8 cellular contexts compared by ENCODE assay signal in the genomic region with DNA sequence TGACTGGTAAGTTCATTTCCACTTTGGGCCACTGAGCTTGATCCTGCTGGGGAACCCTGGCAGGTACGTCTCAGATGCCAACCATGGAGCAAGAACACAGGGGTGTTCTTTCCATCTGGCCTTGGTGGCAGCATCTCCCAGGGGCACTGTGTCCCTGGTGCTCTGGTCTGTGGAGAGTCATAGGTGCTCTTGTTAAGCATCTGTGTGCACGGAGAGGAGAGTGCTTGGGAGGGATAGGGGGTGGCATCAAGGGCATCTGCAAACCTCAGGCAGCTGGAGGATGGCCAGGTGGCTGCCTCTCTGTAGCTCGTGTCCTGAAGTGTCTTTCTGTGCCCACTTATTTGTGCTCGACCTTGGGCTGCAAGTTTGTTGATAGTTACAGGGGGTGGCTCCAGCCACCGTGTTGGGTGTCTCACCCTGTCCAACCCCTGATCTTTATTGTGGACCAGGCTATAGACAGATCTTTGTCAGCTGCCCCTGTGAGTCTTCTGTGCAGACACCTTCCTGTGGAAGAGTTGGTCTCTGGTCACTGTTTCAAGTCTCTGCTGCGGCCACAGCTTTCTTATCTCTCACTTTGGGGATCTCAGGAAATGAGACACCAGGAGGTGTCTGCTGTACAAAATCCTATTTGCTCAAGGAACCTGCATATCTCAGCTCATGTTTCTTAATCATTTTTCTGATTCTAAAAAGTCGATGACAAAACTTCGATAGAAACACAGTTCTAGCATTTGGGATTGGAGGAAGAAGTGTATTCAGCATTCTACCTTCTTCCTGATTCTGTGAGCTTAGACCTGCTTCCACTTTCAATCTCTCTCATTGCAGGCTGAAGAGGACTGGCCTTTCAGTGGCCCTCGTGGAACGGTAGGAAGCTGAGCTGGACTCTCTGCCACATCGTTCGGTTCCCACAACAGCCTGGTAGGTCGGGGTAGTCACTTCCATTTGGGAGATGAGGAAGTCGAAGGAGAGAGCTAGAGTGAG. TPM values are rescaled to one million over a fixed set of nuclear protein-coding genes. Genes with fewer than 3 reads are reported as not detected.
DNase-seq lines count a peak whose midpoint lies in the region; ATAC-seq and TF ChIP-seq lines count a peak whose summit lies in the region.

No MANE protein-coding gene starts in this region.

- no peak overlapping the region for H3K27ac ChIP-seq in heart right ventricle
- no peak overlapping the region for H3K27ac ChIP-seq in sigmoid colon
- no peak overlapping the region for H3K27ac ChIP-seq in foreskin keratinocyte
- no peak overlapping the region for H3K27ac ChIP-seq in breast epithelium

- no peaks in the 10 kb centered on the region; the same call in 1 of the 2 replicates for H3F3A ChIP-seq in Loucy (ENCODE audit: low read depth)

- peaks cover 23% of the 10 kb centered on the region for H3K27me3 Mint-ChIP-seq in nephron progenitor cell (ENCODE audit: low read depth, poor library complexity)

- H3K4me1 ChIP-seq in Loucy (ENCODE audit: insufficient read depth, low read length, poor library complexity, severe bottlenecking) = peaks cover 24% of the 10 kb centered on the region
- peaks cover 0 to 38% (median 3%) of the 10 kb centered on the region in 9 donors for H3K4me1 ChIP-seq in heart right ventricle
- H3K4me1 ChIP-seq in sigmoid colon = peaks cover 0 to 26% (median 8%) of the 10 kb centered on the region in 4 donors
- H3K4me1 ChIP-seq in foreskin keratinocyte = no peaks in the 10 kb centered on the region
- peaks cover 0 to 9% of the 10 kb centered on the region in 2 donors for H3K4me1 ChIP-seq in breast epithelium

- peak; percentile 32 for ATAC-seq in GM19043 (IDR thresholded peaks at IDR 0.05; ENCODE audit: low read depth, unreplicated experiment)
- peak in 7 of 8 donors; percentile 26 to 54 (median 39) for ATAC-seq in heart right ventricle
- ATAC-seq in foreskin keratinocyte = no peak

- intact Hi-C loops in heart right ventricle (cut with DNase I) (loop anchor here in 1 of 10 donors (10.0 kb wide), 1 partner anchor 572 kb away; no protein-coding TSS in a partner anchor), sigmoid colon (cut with DNase I) (no loop called here), breast epithelium (cut with DNase I; ENCODE audit: low total_unique reads) (no loop called here)

- H3K36me3 ChIP-seq in Loucy (ENCODE audit: insufficient read depth, low read length) (no peaks in the 10 kb centered on the region), heart right ventricle (no peaks in the 10 kb centered on the region), sigmoid colon (no peaks in the 10 kb centered on the region), breast epithelium (no peaks in the 10 kb centered on the region)

- H3K27me3 ChIP-seq in Loucy (ENCODE audit: insufficient read depth, low read length, poor library complexity, severe bottlenecking) (no peaks in the 10 kb centered on the region), heart right ventricle (peaks cover 0 to 21% (median 4%) of the 10 kb centered on the region in 7 donors), sigmoid colon (no peaks in the 10 kb centered on the region), foreskin keratinocyte (no peaks in the 10 kb centered on the region), breast epithelium (no peaks in the 10 kb centered on the region)

- peak overlapping the region; percentile 76 for H2AFZ ChIP-seq in Loucy (ENCODE audit: low read length)

- peak overlapping the region; percentile 10 for H3K4me2 ChIP-seq in Loucy (ENCODE audit: low read depth, low read length, poor library complexity, severe bottlenecking)

- TF ChIP-seq EP300 in sigmoid colon (IDR thresholded peaks at IDR 0.05) = no peak

- H3K27ac Mint-ChIP-seq in nephron progenitor cell = no peak overlapping the region

- no peak for TF ChIP-seq POLR2A in sigmoid colon (IDR thresholded peaks at IDR 0.05)
- TF ChIP-seq POLR2A in breast epithelium (IDR thresholded peaks at IDR 0.05) = no peak

- no peaks in the 10 kb centered on the region for H4K20me1 ChIP-seq in Loucy (ENCODE audit: insufficient read depth, low read length, poor library complexity, severe bottlenecking)

- DNase-seq in GDM1 (lab: John Stamatoyannopoulos, UW) (peak; percentile 18), heart right ventricle (no peak), sigmoid colon (no peak), foreskin keratinocyte (no peak), nephron progenitor cell (no peak), breast epithelium (ENCODE audit: low spot score in 2 of 2) (no peak)

- H3K79me2 ChIP-seq in Loucy (ENCODE audit: insufficient read depth, low read length) = no peaks in the 10 kb centered on the region

- TF ChIP-seq CTCF in Loucy (conservative IDR thresholded peaks at IDR 0.05; ENCODE audit: low read length) (no peak), heart right ventricle (IDR thresholded peaks at IDR 0.05) (no peak), sigmoid colon (IDR thresholded peaks at IDR 0.05) (no peak), foreskin keratinocyte (conservative IDR thresholded peaks at IDR 0.05) (no peak), nephron progenitor cell (IDR thresholded peaks at IDR 0.05) (no peak), breast epithelium (IDR thresholded peaks at IDR 0.05) (no peak)

- H3K9me3 ChIP-seq in Loucy (ENCODE audit: insufficient read depth, low read depth, low read length) (no peaks in the 10 kb centered on the region), heart right ventricle (no peaks in the 10 kb centered on the region), sigmoid colon (no peaks in the 10 kb centered on the region), breast epithelium (no peaks in the 10 kb centered on the region)

- H3K4me3 ChIP-seq in Loucy (ENCODE audit: low read length, poor library complexity, severe bottlenecking) (no peak overlapping the region), heart right ventricle (no peak overlapping the region), sigmoid colon (no peak overlapping the region), breast epithelium (no peak overlapping the region)

- WGBS in heart right ventricle, 2 donors = 65 to 67% methylated on average over 14 of the region's 14 CpGs
- whole genome bisulfite sequencing in sigmoid colon, 2 donors = 68 to 80% methylated on average over 14 of the region's 14 CpGs

- H3K9me2 ChIP-seq in Loucy (replicated peaks; ENCODE audit: low read depth, low read length) = no peaks in the 10 kb centered on the region

- no peak overlapping the region for H3K4me3 Mint-ChIP-seq in nephron progenitor cell

- H3K4me1 Mint-ChIP-seq in nephron progenitor cell = peaks cover 17% of the 10 kb centered on the region

- no peaks in the 10 kb centered on the region for H3K36me3 Mint-ChIP-seq in nephron progenitor cell (ENCODE audit: low read depth)

- H3K9me3 Mint-ChIP-seq in nephron progenitor cell = no peaks in the 10 kb centered on the region

- H3K9ac ChIP-seq in Loucy (ENCODE audit: low read depth, low read length, poor library complexity, severe bottlenecking) = no peak overlapping the region

RNA-seq across cellular contexts. Expression of a gene that starts 17.2 kb away (rescaled TPM):
- 10 to 100 TPM; 13.4 to 39.4 (median 16.2) TPM for total RNA-seq in heart right ventricle
- polyA plus RNA-seq in heart right ventricle = 10 to 100 TPM; 19.2 to 19.5 TPM
- 1 to 10 TPM; 5.3 to 7.9 (median 7.2) TPM for total RNA-seq in sigmoid colon
- 10 to 100 TPM in 1 of 3 donors, 1 to 10 TPM in 2; 2.4 to 10.7 (median 2.8) TPM for polyA plus RNA-seq in sigmoid colon
- 0.07 TPM in 1 of 2 replicates, not detected in the other for total RNA-seq in foreskin keratinocyte
- polyA plus RNA-seq in foreskin keratinocyte = 0.01 and 0.02 TPM in 2 replicates
- total RNA-seq in breast epithelium = 10 to 100 TPM in 2 of 3 donors, 1 to 10 TPM in 1; 7.2 to 11.5 (median 10.4) TPM

RNA-seq across cellular contexts. Expression of a gene that starts 54.1 kb away (rescaled TPM):
- total RNA-seq in heart right ventricle (1 to 10 TPM; 1.9 to 4.7 (median 2.9) TPM), sigmoid colon (10 to 100 TPM in 1 of 4 donors, 1 to 10 TPM in 3; 6.1 to 10.7 (median 6.9) TPM), foreskin keratinocyte (4.7 and 5.4 TPM in 2 replicates), breast epithelium (1 to 10 TPM; 1.9 to 5.7 (median 4.6) TPM)
- polyA plus RNA-seq in heart right ventricle (1 to 10 TPM; 2.4 to 4.3 TPM), sigmoid colon (1 to 10 TPM; 3.0 to 6.1 (median 5.4) TPM), foreskin keratinocyte (3.9 and 5.3 TPM in 2 replicates)
